Comparison of ENCODE assay signal across 15 cellular contexts in genomic region chr6:53119349-53119748, GRCh38. TPM values are rescaled to one million over a fixed set of nuclear protein-coding genes. Genes with fewer than 3 reads are reported as not detected.
A peak's percentile ranks its signal among the peaks of the same experiment; 100 is the strongest.
DNase-seq lines count a peak whose midpoint lies in the region; ATAC-seq, FAIRE-seq and TF ChIP-seq lines count a peak whose summit lies in the region.
"Had no signal": no experiment of that assay in that cellular context is flagged by ENCODE, and none has a peak within 500 bp of the region (broad histone marks: within the 10 kb centered on the region; RNA-seq: fewer than 3 reads in every experiment).

No MANE protein-coding gene starts in this region.

- 88% methylated on average over 1 of the region's 1 CpG for WGBS in HUES64
- WGBS in HepG2 (ENCODE audit: low lambda C conversion rate), result 2% methylated on average over 1 of the region's 1 CpG

- peak overlapping the region; percentile 65 for H3K4me2 ChIP-seq in HepG2 (ENCODE audit: low read depth, low read length)

- H3K9me3 ChIP-seq in HUES64 (ENCODE audit: insufficient read depth, low read depth, low read length) (0 out of 2 replicates have a peak, but pooled peaks cover 2% of the 10 kb centered on the region), HepG2 (ENCODE audit: low read length) (peaks cover 9% of the 10 kb centered on the region; the same call in 1 of the 2 replicates)

- H3K79me2 ChIP-seq in HepG2 (ENCODE audit: insufficient read depth, low read length), result no peaks in the 10 kb centered on the region

- H2AFZ ChIP-seq in HepG2 (ENCODE audit: low read length), result no peak overlapping the region

- H3K27me3 ChIP-seq in HUES64 (ENCODE audit: insufficient read depth, low read length) (no peaks in the 10 kb centered on the region), HepG2 (ENCODE audit: control insufficient read depth in 1 of 2, insufficient read depth in 2 of 2, low read length in 2 of 2) (no peaks in the 10 kb centered on the region)

- DNase-seq in amniotic epithelial cell (ENCODE audit: low read depth) (peak; percentile 21), HepG2 (ENCODE audit: low spot score) (peak; percentile 80)
- no peak for DNase-seq in activated CD4-positive, alpha-beta T cell treated with anti-CD3 and anti-CD28 coated beads, Interleukin-2, amount 50 U/mL, for 1 hour
- DNase-seq in activated CD4-positive, alpha-beta T cell treated with anti-CD3 and anti-CD28 coated beads for 1 hour, result no peak
- DNase-seq: activated CD4-positive, CD25-positive, alpha-beta regulatory T cell treated with anti-CD3 and anti-CD28 coated beads, Interleukin-2, amount 50 U/mL, for 72 hours; activated naive CD8-positive, alpha-beta T cell treated with anti-CD3 and anti-CD28 coated beads for 36 hours; activated T-cell treated with anti-CD3 and anti-CD28 coated beads for 4 hours; AML-193; DMS79 had no signal

- BruUV-seq in HepG2 (replicated peaks; lab: Mats Ljungman, UMichigan), result no TSS peak

- in situ Hi-C loops in HepG2 (cut with HindIII; ENCODE audit: extremely low pct_ligation_motif_present, low pct_unique_long_range_greater_than_20kb), result no loop called here

- TF ChIP-seq CTCF in C4-2B (conservative IDR thresholded peaks at IDR 0.05) (no peak), HepG2 (CRISPR knock-in tag; IDR thresholded peaks at IDR 0.05) (no peak)

- TF ChIP-seq POLR2A in HepG2 (IDR thresholded peaks at IDR 0.05; ENCODE audit: insufficient read depth in 1 of 2, low read depth in 2 of 2, low read length in 2 of 2), result no peak

- POLR2A ChIA-PET in HepG2 (lab: Yijun Ruan, JAX), result interaction anchor here (0.9 to 1.7 kb wide), 9 partner anchors 12 to 700 kb away, joined by 3 to 15 read pairs (median 4); partner anchors contain the start of genes EFHC1, FBXO9, GCLC and GSTA4

- H3K9ac ChIP-seq in HUES64 (ENCODE audit: low read depth, low read length) (no peak overlapping the region), HepG2 (ENCODE audit: insufficient read depth, low read depth, low read length) (peak overlapping the region; percentile 31; the same call in 1 of the 2 replicates)

- CTCF ChIA-PET in HepG2 (lab: Yijun Ruan, JAX; ENCODE audit: low intra/inter-chr PET ratio, low total read pairs), result interaction anchor here (1.0 kb wide), 1 partner anchor 15 kb away, joined by 3 read pairs; no protein-coding TSS in a partner anchor

- H4K20me1 ChIP-seq in HepG2 (ENCODE audit: insufficient read depth, low read length), result no peaks in the 10 kb centered on the region

- H3K4me3 ChIP-seq in HUES64 (ENCODE audit: low read length), result no peak overlapping the region
- H3K4me3 ChIP-seq in HepG2 (replicated peaks in 1 of 3; ENCODE audit: insufficient read depth in 1 of 3, low read depth in 2 of 3, low read length in 3 of 3), result 0 out of 6 replicates have a peak overlapping the region, but pooled peaks of 1 of the 3 experiments have one; percentile 27

- intact Hi-C loops in HepG2 (cut with micrococcal nuclease; ENCODE audit: unreplicated experiment), result loop anchor here (1.0 to 10.0 kb wide), 2 partner anchors 16 to 185 kb away; no protein-coding TSS in a partner anchor

- peak; percentile 52 for FAIRE-seq in HepG2 (lab: Jason Lieb, UNC)
- FAIRE-seq: endometrium had no signal

- H3K27ac ChIP-seq in C4-2B, result peak overlapping the region; percentile 88
- H3K27ac ChIP-seq in HUES64 (ENCODE audit: low read depth, low read length), result peak overlapping the region; percentile 73; the same call in 1 of the 2 replicates
- H3K27ac ChIP-seq in HepG2 (ENCODE audit: extremely low read length, insufficient read depth, low read length), result peak overlapping the region; percentile 65

- H3K4me1 ChIP-seq in HUES64 (ENCODE audit: insufficient read depth, low read length), result peaks cover 26% of the 10 kb centered on the region
- H3K4me1 ChIP-seq in HepG2 (ENCODE audit: insufficient read depth, low read length), result peaks cover 53% of the 10 kb centered on the region

- no peak for TF ChIP-seq RAD21 in HepG2 (CRISPR knock-in tag; IDR thresholded peaks at IDR 0.05)

- H3K36me3 ChIP-seq in HUES64 (ENCODE audit: insufficient read depth, low read length), result no peaks in the 10 kb centered on the region
- H3K36me3 ChIP-seq in HepG2 (replicated peaks in 1 of 2; ENCODE audit: control insufficient read depth in 1 of 2, insufficient read depth in 2 of 2, low read length in 2 of 2), result no peaks in the 10 kb centered on the region

- TF ChIP-seq EP300 in HepG2 (IDR thresholded peaks at IDR 0.05; ENCODE audit: low read depth in 2 of 2, low read length in 2 of 2) (peak; percentile 6 to 28; a peak in 1 of 4 replicates), HepG2 (CRISPR knock-in tag; IDR thresholded peaks at IDR 0.05; ENCODE audit: borderline replicate concordance) (no peak)

- ATAC-seq in HepG2, result peak; percentile 62
- ATAC-seq in GM21737 (IDR thresholded peaks at IDR 0.05; ENCODE audit: unreplicated experiment), result no peak
- ATAC-seq in HG03354 (IDR thresholded peaks at IDR 0.05; ENCODE audit: poor library complexity, severe bottlenecking, unreplicated experiment), result no peak

RNA-seq across cellular contexts. Expression of gene GCM1, which starts 29.3 kb away (rescaled TPM):
- not detected for polyA plus RNA-seq in HUES64 (2013, experiment 1 of 2)
- polyA plus RNA-seq in HUES64 (2013, experiment 2 of 2), result not detected
- 0.13 and 0.18 TPM in 2 replicates for total RNA-seq in HepG2 (2016; rRNA removed; fragmentation: Illumina TruSeq; extraction: Trizol)
- 0.09 TPM in 1 of 2 replicates, not detected in the other for total RNA-seq in HepG2 (2016; cell fraction: cytosol; rRNA removed; fragmentation: Illumina TruSeq; extraction: Trizol; ENCODE audit: low read depth)
- 0.15 and 0.16 TPM in 2 replicates for total RNA-seq in HepG2 (2016; cell fraction: insoluble cytoplasmic fraction; rRNA removed; fragmentation: Illumina TruSeq; extraction: Trizol)
- total RNA-seq in HepG2 (2016; cell fraction: membrane; rRNA removed; fragmentation: Illumina TruSeq; extraction: Trizol), result 0.06 and 0.17 TPM in 2 replicates
- 0.13 TPM in 1 of 2 replicates, not detected in the other for total RNA-seq in HepG2 (2016; cell fraction: nucleus; rRNA removed; fragmentation: Illumina TruSeq; extraction: Trizol)
- 0.03 and 0.04 TPM in 2 replicates for polyA plus RNA-seq in HepG2 (2011; rRNA removed)
- 0.03 TPM in 2 replicates for polyA plus RNA-seq in HepG2 (2011; cell fraction: cytosol; rRNA removed)
- 0.05 TPM in 1 of 2 replicates, not detected in the other for polyA plus RNA-seq in HepG2 (2011; cell fraction: nucleus; rRNA removed)
- 0.24 TPM in 1 of 2 replicates, not detected in the other for polyA plus RNA-seq in HepG2 (2012)
- not detected in 2 replicates for polyA plus RNA-seq in HepG2 (2016; cell fraction: cytosol; fragmentation: Illumina TruSeq; extraction: Trizol; ENCODE audit: low read depth)
- 0.13 TPM in 1 of 2 replicates, not detected in the other for polyA plus RNA-seq in HepG2 (2016; cell fraction: insoluble cytoplasmic fraction; fragmentation: Illumina TruSeq; extraction: Trizol; ENCODE audit: low read depth)
- not detected in 2 replicates for polyA plus RNA-seq in HepG2 (2016; cell fraction: membrane; fragmentation: Illumina TruSeq; extraction: Trizol; ENCODE audit: low read depth)
- polyA plus RNA-seq in HepG2 (2016; cell fraction: nucleus; fragmentation: Illumina TruSeq; extraction: Trizol; ENCODE audit: insufficient read depth, low read depth), result 0.16 and 0.22 TPM in 2 replicates
- not detected in 2 replicates for polyA minus RNA-seq in HepG2 (2011; rRNA and poly(A)+ RNA removed; ENCODE audit: low replicate concordance)
- polyA minus RNA-seq in HepG2 (2011; cell fraction: cytosol; rRNA and poly(A)+ RNA removed), result not detected in 2 replicates
- polyA minus RNA-seq in HepG2 (2011; cell fraction: nucleus; rRNA and poly(A)+ RNA removed), result not detected in 2 replicates
- total RNA-seq: activated naive CD8-positive, alpha-beta T cell treated with anti-CD3 and anti-CD28 coated beads for 36 hours; glomerular endothelial cell had no signal

RNA-seq across cellular contexts. Expression of gene FBXO9, which starts 54.1 kb away (rescaled TPM):
- 25.0 TPM for polyA plus RNA-seq in HUES64 (2013, experiment 1 of 2)
- polyA plus RNA-seq in HUES64 (2013, experiment 2 of 2), result 25.6 TPM
- total RNA-seq in HepG2 (2016; rRNA removed; fragmentation: Illumina TruSeq; extraction: Trizol), result 59.2 and 64.3 TPM in 2 replicates
- total RNA-seq in HepG2 (2016; cell fraction: cytosol; rRNA removed; fragmentation: Illumina TruSeq; extraction: Trizol; ENCODE audit: low read depth), result 39.0 and 41.9 TPM in 2 replicates
- 57.9 and 71.5 TPM in 2 replicates for total RNA-seq in HepG2 (2016; cell fraction: insoluble cytoplasmic fraction; rRNA removed; fragmentation: Illumina TruSeq; extraction: Trizol)
- total RNA-seq in HepG2 (2016; cell fraction: membrane; rRNA removed; fragmentation: Illumina TruSeq; extraction: Trizol), result 69.1 and 90.8 TPM in 2 replicates
- total RNA-seq in HepG2 (2016; cell fraction: nucleus; rRNA removed; fragmentation: Illumina TruSeq; extraction: Trizol), result 79.2 and 92.5 TPM in 2 replicates
- 93.5 and 98.4 TPM in 2 replicates for polyA plus RNA-seq in HepG2 (2011; rRNA removed)
- polyA plus RNA-seq in HepG2 (2011; cell fraction: cytosol; rRNA removed), result 44.3 and 45.4 TPM in 2 replicates
- 382 and 412 TPM in 2 replicates for polyA plus RNA-seq in HepG2 (2011; cell fraction: nucleus; rRNA removed)
- polyA plus RNA-seq in HepG2 (2012), result 65.8 and 76.9 TPM in 2 replicates
- polyA plus RNA-seq in HepG2 (2016; cell fraction: cytosol; fragmentation: Illumina TruSeq; extraction: Trizol; ENCODE audit: low read depth), result 44.6 and 65.5 TPM in 2 replicates
- 77.5 and 86.9 TPM in 2 replicates for polyA plus RNA-seq in HepG2 (2016; cell fraction: insoluble cytoplasmic fraction; fragmentation: Illumina TruSeq; extraction: Trizol; ENCODE audit: low read depth)
- polyA plus RNA-seq in HepG2 (2016; cell fraction: membrane; fragmentation: Illumina TruSeq; extraction: Trizol; ENCODE audit: low read depth), result 66.8 and 86.6 TPM in 2 replicates
- polyA plus RNA-seq in HepG2 (2016; cell fraction: nucleus; fragmentation: Illumina TruSeq; extraction: Trizol; ENCODE audit: insufficient read depth, low read depth), result 216 and 220 TPM in 2 replicates
- 55.2 and 76.3 TPM in 2 replicates for polyA minus RNA-seq in HepG2 (2011; rRNA and poly(A)+ RNA removed; ENCODE audit: low replicate concordance)
- 24.3 and 30.7 TPM in 2 replicates for polyA minus RNA-seq in HepG2 (2011; cell fraction: cytosol; rRNA and poly(A)+ RNA removed)
- 98.2 and 133 TPM in 2 replicates for polyA minus RNA-seq in HepG2 (2011; cell fraction: nucleus; rRNA and poly(A)+ RNA removed)

RNA-seq across cellular contexts. Expression of gene CILK1, which starts 57.7 kb away (rescaled TPM):
- 5.3 TPM for polyA plus RNA-seq in HUES64 (2013, experiment 1 of 2)
- 7.4 TPM for polyA plus RNA-seq in HUES64 (2013, experiment 2 of 2)
- total RNA-seq in HepG2 (2016; rRNA removed; fragmentation: Illumina TruSeq; extraction: Trizol), result 15.5 and 25.4 TPM in 2 replicates
- 1.7 and 1.8 TPM in 2 replicates for total RNA-seq in HepG2 (2016; cell fraction: cytosol; rRNA removed; fragmentation: Illumina TruSeq; extraction: Trizol; ENCODE audit: low read depth)
- 15.4 and 24.0 TPM in 2 replicates for total RNA-seq in HepG2 (2016; cell fraction: insoluble cytoplasmic fraction; rRNA removed; fragmentation: Illumina TruSeq; extraction: Trizol)
- total RNA-seq in HepG2 (2016; cell fraction: membrane; rRNA removed; fragmentation: Illumina TruSeq; extraction: Trizol), result 12.7 and 13.3 TPM in 2 replicates
- 13.0 and 14.6 TPM in 2 replicates for total RNA-seq in HepG2 (2016; cell fraction: nucleus; rRNA removed; fragmentation: Illumina TruSeq; extraction: Trizol)
- polyA plus RNA-seq in HepG2 (2011; rRNA removed), result 8.7 and 11.4 TPM in 2 replicates
- 5.9 and 7.6 TPM in 2 replicates for polyA plus RNA-seq in HepG2 (2011; cell fraction: cytosol; rRNA removed)
- polyA plus RNA-seq in HepG2 (2011; cell fraction: nucleus; rRNA removed), result 4.6 and 4.9 TPM in 2 replicates
- polyA plus RNA-seq in HepG2 (2012), result 5.6 and 6.2 TPM in 2 replicates
- 1.3 and 1.4 TPM in 2 replicates for polyA plus RNA-seq in HepG2 (2016; cell fraction: cytosol; fragmentation: Illumina TruSeq; extraction: Trizol; ENCODE audit: low read depth)
- 24.9 and 25.0 TPM in 2 replicates for polyA plus RNA-seq in HepG2 (2016; cell fraction: insoluble cytoplasmic fraction; fragmentation: Illumina TruSeq; extraction: Trizol; ENCODE audit: low read depth)
- 7.3 and 7.7 TPM in 2 replicates for polyA plus RNA-seq in HepG2 (2016; cell fraction: membrane; fragmentation: Illumina TruSeq; extraction: Trizol; ENCODE audit: low read depth)
- 19.5 and 21.6 TPM in 2 replicates for polyA plus RNA-seq in HepG2 (2016; cell fraction: nucleus; fragmentation: Illumina TruSeq; extraction: Trizol; ENCODE audit: insufficient read depth, low read depth)
- 6.8 and 9.5 TPM in 2 replicates for polyA minus RNA-seq in HepG2 (2011; rRNA and poly(A)+ RNA removed; ENCODE audit: low replicate concordance)
- polyA minus RNA-seq in HepG2 (2011; cell fraction: cytosol; rRNA and poly(A)+ RNA removed), result 7.1 and 9.0 TPM in 2 replicates
- polyA minus RNA-seq in HepG2 (2011; cell fraction: nucleus; rRNA and poly(A)+ RNA removed), result 8.2 and 11.1 TPM in 2 replicates

Comparison
In these comparisons a context has a peak if more than half of its experiments do, and no peak if none do; other contexts are left out.
1. DNase-seq: peak in amniotic epithelial cell (single experiment) and HepG2 (single experiment); none in activated CD4-positive, alpha-beta T cell treated with anti-CD3 and anti-CD28 coated beads, Interleukin-2, amount 50 U/mL, for 1 hour (single experiment) and activated CD4-positive, alpha-beta T cell treated with anti-CD3 and anti-CD28 coated beads for 1 hour (single experiment).
2. Peak in every context shown above with its lines, with median percentiles within 50 percentile points of each other: H3K27ac ChIP-seq.